Comparison of ENCODE assay signal across 33 cellular contexts in genomic region chr11:66809592-66809991, GRCh38.
"Had no signal": no experiment of that assay in that cellular context is flagged by ENCODE, and none has a peak within 500 bp of the region (broad histone marks: within the 10 kb centered on the region; RNA-seq: fewer than 3 reads in every experiment).

No MANE protein-coding gene starts in this region.

- H3K4me1 Mint-ChIP-seq: activated CD8-positive, alpha-beta memory T cell treated with anti-CD3 and anti-CD28 coated beads, Interleukin-2, amount 10 ng/mL, durations not matched to agents 7 days and 5 days; activated naive CD4-positive, alpha-beta T cell treated with anti-CD3 and anti-CD28 coated beads, Interleukin-2, amount 10 ng/mL, durations not matched to agents 7 days and 5 days; activated naive CD8-positive, alpha-beta T cell treated with anti-CD3 and anti-CD28 coated beads, Interleukin-2, amount 10 ng/mL, durations not matched to agents 7 days and 5 days; brain had no signal

- H3K4me3 ChIP-seq: ascending aorta, breast epithelium, cardiac muscle cell, esophagus muscularis mucosa, gastrocnemius medialis, heart left ventricle had no signal

- H3K27ac ChIP-seq: ascending aorta, breast epithelium, cardiac muscle cell, esophagus muscularis mucosa, foreskin keratinocyte, gastrocnemius medialis, heart left ventricle, VCaP had no signal

- H3K27ac Mint-ChIP-seq: activated B cell treated with CpG ODN at 0.5 μM for 24 hours; activated CD4-positive, alpha-beta memory T cell treated with anti-CD3 and anti-CD28 coated beads for 36 hours; activated CD8-positive, alpha-beta memory T cell treated with anti-CD3 and anti-CD28 coated beads, Interleukin-2, amount 10 ng/mL, durations not matched to agents 7 days and 5 days; activated CD8-positive, alpha-beta T cell treated with anti-CD3 and anti-CD28 coated beads, Interleukin-2, amount 10 ng/mL, durations not matched to agents 7 days and 5 days; activated naive CD4-positive, alpha-beta T cell treated with anti-CD3 and anti-CD28 coated beads, Interleukin-2, amount 10 ng/mL, durations not matched to agents 7 days and 5 days; activated naive CD4-positive, alpha-beta T cell treated with anti-CD3 and anti-CD28 coated beads, Interleukin-2, amount 50 U/mL, for 72 hours; activated naive CD8-positive, alpha-beta T cell treated with anti-CD3 and anti-CD28 coated beads, Interleukin-2, amount 10 ng/mL, durations not matched to agents 7 days and 5 days; activated T-cell treated with anti-CD3 and anti-CD28 coated beads, Interleukin-2, amount 50 U/mL, for 24 hours; brain; effector memory CD8-positive, alpha-beta T cell had no signal

- H3K36me3 Mint-ChIP-seq: activated CD4-positive, alpha-beta memory T cell treated with anti-CD3 and anti-CD28 coated beads for 36 hours; activated naive CD4-positive, alpha-beta T cell treated with anti-CD3 and anti-CD28 coated beads, Interleukin-2, amount 50 U/mL, for 72 hours; activated naive CD8-positive, alpha-beta T cell treated with anti-CD3 and anti-CD28 coated beads, Interleukin-2, amount 10 ng/mL, durations not matched to agents 7 days and 5 days had no signal

- ATAC-seq: activated CD4-positive, CD25-positive, alpha-beta regulatory T cell treated with anti-CD3 and anti-CD28 coated beads, Interleukin-2, amount 50 U/mL, for 24 hours; activated CD8-positive, alpha-beta memory T cell treated with anti-CD3 and anti-CD28 coated beads, Interleukin-2, amount 10 ng/mL, durations not matched to agents 7 days and 5 days; activated CD8-positive, alpha-beta T cell treated with anti-CD3 and anti-CD28 coated beads, Interleukin-2, amount 10 ng/mL, durations not matched to agents 7 days and 5 days; activated naive CD4-positive, alpha-beta T cell treated with anti-CD3 and anti-CD28 coated beads, Interleukin-2, amount 50 U/mL, for 72 hours; activated T-cell treated with anti-CD3 and anti-CD28 coated beads, Interleukin-2, amount 50 U/mL, for 72 hours; effector memory CD8-positive, alpha-beta T cell; foreskin keratinocyte; gastrocnemius medialis; heart left ventricle had no signal

- H3K4me1 ChIP-seq: ascending aorta, breast epithelium, esophagus muscularis mucosa, foreskin keratinocyte, gastrocnemius medialis, heart left ventricle had no signal

- H3K9me3 Mint-ChIP-seq: activated B cell treated with CpG ODN at 0.5 μM for 24 hours; activated CD4-positive, alpha-beta memory T cell treated with anti-CD3 and anti-CD28 coated beads for 36 hours; activated naive CD4-positive, alpha-beta T cell treated with anti-CD3 and anti-CD28 coated beads, Interleukin-2, amount 10 ng/mL, durations not matched to agents 7 days and 5 days; activated naive CD4-positive, alpha-beta T cell treated with anti-CD3 and anti-CD28 coated beads, Interleukin-2, amount 50 U/mL, for 72 hours; activated naive CD8-positive, alpha-beta T cell treated with anti-CD3 and anti-CD28 coated beads, Interleukin-2, amount 10 ng/mL, durations not matched to agents 7 days and 5 days; activated T-cell treated with anti-CD3 and anti-CD28 coated beads, Interleukin-2, amount 50 U/mL, for 24 hours; activated T-cell treated with anti-CD3 and anti-CD28 coated beads, Interleukin-2, amount 50 U/mL, for 72 hours; brain; effector memory CD8-positive, alpha-beta T cell had no signal

- DNase-seq: activated B cell treated with CpG ODN at 0.5 μM for 24 hours; activated CD4-positive, alpha-beta memory T cell treated with anti-CD3 and anti-CD28 coated beads for 36 hours; activated CD4-positive, alpha-beta T cell treated with anti-CD3 and anti-CD28 coated beads for 48 hours; activated CD8-positive, alpha-beta memory T cell treated with anti-CD3 and anti-CD28 coated beads, Interleukin-2, amount 10 ng/mL, durations not matched to agents 7 days and 5 days; activated CD8-positive, alpha-beta memory T cell treated with anti-CD3 and anti-CD28 coated beads, Interleukin-2, amount 50 U/mL, for 48 hours; activated CD8-positive, alpha-beta T cell treated with anti-CD3 and anti-CD28 coated beads, Interleukin-2, amount 10 ng/mL, durations not matched to agents 7 days and 5 days; activated gamma-delta T cell; activated naive CD4-positive, alpha-beta T cell; activated naive CD4-positive, alpha-beta T cell treated with anti-CD3 and anti-CD28 coated beads, Interleukin-2, amount 10 ng/mL, durations not matched to agents 7 days and 5 days; activated naive CD8-positive, alpha-beta T cell treated with anti-CD3 and anti-CD28 coated beads, Interleukin-2, amount 10 ng/mL, durations not matched to agents 7 days and 5 days; activated T-cell treated with anti-CD3 and anti-CD28 coated beads for 4 hours; activated T-cell treated with anti-CD3 and anti-CD28 coated beads, Interleukin-2, amount 50 U/mL, for 24 hours; activated T-cell treated with anti-CD3 and anti-CD28 coated beads, Interleukin-2, amount 50 U/mL, for 72 hours; cortex of kidney; dermis blood vessel endothelial cell; effector CD4-positive, alpha-beta T cell; effector memory CD8-positive, alpha-beta T cell; erythroblast; foreskin keratinocyte; gastrocnemius medialis; glutamatergic neuron; heart left ventricle; T-helper 2 cell had no signal

- H3K27me3 Mint-ChIP-seq: activated B cell treated with CpG ODN at 0.5 μM for 24 hours; activated CD4-positive, alpha-beta memory T cell treated with anti-CD3 and anti-CD28 coated beads for 36 hours; activated CD8-positive, alpha-beta memory T cell treated with anti-CD3 and anti-CD28 coated beads, Interleukin-2, amount 10 ng/mL, durations not matched to agents 7 days and 5 days; activated naive CD4-positive, alpha-beta T cell treated with anti-CD3 and anti-CD28 coated beads, Interleukin-2, amount 10 ng/mL, durations not matched to agents 7 days and 5 days; activated naive CD8-positive, alpha-beta T cell treated with anti-CD3 and anti-CD28 coated beads, Interleukin-2, amount 10 ng/mL, durations not matched to agents 7 days and 5 days; activated T-cell treated with anti-CD3 and anti-CD28 coated beads, Interleukin-2, amount 50 U/mL, for 24 hours; brain; effector memory CD8-positive, alpha-beta T cell had no signal

- H3K4me3 Mint-ChIP-seq: activated B cell treated with CpG ODN at 0.5 μM for 24 hours; activated CD4-positive, alpha-beta memory T cell treated with anti-CD3 and anti-CD28 coated beads for 36 hours; activated CD8-positive, alpha-beta memory T cell treated with anti-CD3 and anti-CD28 coated beads, Interleukin-2, amount 10 ng/mL, durations not matched to agents 7 days and 5 days; activated CD8-positive, alpha-beta T cell treated with anti-CD3 and anti-CD28 coated beads, Interleukin-2, amount 10 ng/mL, durations not matched to agents 7 days and 5 days; activated naive CD4-positive, alpha-beta T cell treated with anti-CD3 and anti-CD28 coated beads, Interleukin-2, amount 10 ng/mL, durations not matched to agents 7 days and 5 days; activated naive CD8-positive, alpha-beta T cell treated with anti-CD3 and anti-CD28 coated beads, Interleukin-2, amount 10 ng/mL, durations not matched to agents 7 days and 5 days; activated T-cell treated with anti-CD3 and anti-CD28 coated beads, Interleukin-2, amount 50 U/mL, for 24 hours; activated T-cell treated with anti-CD3 and anti-CD28 coated beads, Interleukin-2, amount 50 U/mL, for 72 hours; brain; effector memory CD8-positive, alpha-beta T cell had no signal

- H3K9me3 ChIP-seq: ascending aorta, breast epithelium, esophagus muscularis mucosa, gastrocnemius medialis, heart left ventricle had no signal

- H3K36me3 ChIP-seq: ascending aorta, breast epithelium, cardiac muscle cell, gastrocnemius medialis had no signal

- FAIRE-seq: colon, TTC549 had no signal

- H3K27me3 ChIP-seq: ascending aorta, breast epithelium, cardiac muscle cell, esophagus muscularis mucosa, foreskin keratinocyte, gastrocnemius medialis, heart left ventricle had no signal
